Comparison of ENCODE assay signal across 2 cellular contexts in the genomic region with DNA sequence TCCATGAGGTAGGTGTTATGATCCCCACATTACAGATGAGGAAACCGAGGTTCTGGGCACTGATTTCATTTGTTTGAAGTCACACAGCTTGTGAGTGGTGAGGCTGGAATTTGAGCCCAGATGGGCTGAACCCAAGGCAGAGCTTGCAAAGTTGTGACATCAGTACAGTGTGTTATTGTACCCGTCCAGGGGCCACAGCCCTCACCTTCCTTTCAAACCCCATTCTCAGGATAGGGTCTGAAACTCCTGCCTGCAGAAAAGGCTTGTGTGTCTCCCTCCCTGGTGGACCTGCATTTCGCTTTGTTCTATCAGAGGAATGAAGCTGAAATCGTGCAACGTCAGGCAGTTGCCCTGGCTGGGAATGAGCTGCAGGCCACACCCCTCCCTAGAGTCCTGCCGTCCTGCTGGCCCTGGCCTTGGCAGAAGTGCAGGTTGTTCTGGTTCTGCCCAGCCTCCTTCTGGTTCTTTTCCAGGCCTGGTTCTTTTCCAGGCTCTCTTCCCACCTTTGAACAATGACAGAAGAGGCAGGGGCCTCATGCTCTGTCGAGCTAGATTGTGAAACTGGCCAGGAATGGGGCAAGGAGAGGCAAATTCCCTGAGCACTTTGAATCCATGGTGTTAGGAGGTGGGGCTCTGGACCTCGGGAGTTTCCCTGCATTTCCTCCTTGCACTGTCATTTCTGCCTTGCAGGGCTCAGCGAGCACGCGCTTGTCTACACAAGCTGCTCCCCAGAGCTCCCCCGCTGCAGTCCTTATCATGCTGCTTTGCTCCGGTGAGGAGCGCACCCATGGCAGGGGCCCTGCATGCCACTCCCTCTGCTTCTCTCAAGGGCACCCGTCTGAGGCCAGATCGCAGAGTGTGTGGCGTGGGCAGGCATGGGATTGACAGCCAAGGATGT.
TF ChIP-seq lines count a peak whose summit lies in the region.

No MANE protein-coding gene starts in this region.

TF ChIP-seq in H1, 55 proteins besides CTCF, POLR2A, EP300 and RAD21:
- no peak for TF ChIP-seq TCF12 (IDR thresholded peaks at IDR 0.05; ENCODE audit: low read depth, low read length)
- TF ChIP-seq BCL11A (IDR thresholded peaks at IDR 0.05; ENCODE audit: low read depth in 2 of 2, low read length in 2 of 2) = no peak
- TF ChIP-seq PHF8 (conservative IDR thresholded peaks at IDR 0.05; ENCODE audit: low read depth, low read length) = no peak
- TF ChIP-seq TEAD4 (IDR thresholded peaks at IDR 0.05; ENCODE audit: low read depth, low read length) = no peak
TF ChIP-seq in H1: peak in this region for 0.

TF ChIP-seq in liver, 16 proteins besides CTCF, POLR2A, EP300 and RAD21:
- TF ChIP-seq JUND (IDR thresholded peaks at IDR 0.05) (peak; percentile 25 to 26), SP1 (IDR thresholded peaks at IDR 0.05) (peak; percentile 64), HNF4A (conservative IDR thresholded peaks at IDR 0.05) (peak; percentile 44 to 47), HNF4G (IDR thresholded peaks at IDR 0.05) (peak; percentile 23), EGR1 (IDR thresholded peaks at IDR 0.05; ENCODE audit: low read depth in 2 of 2) (no peak), FOXA1 (IDR thresholded peaks at IDR 0.05) (no peak), NR2F2 (IDR thresholded peaks at IDR 0.05) (no peak), GABPA (IDR thresholded peaks at IDR 0.05 in 1 of 2, conservative IDR thresholded peaks at IDR 0.05 in 1 of 2) (no peak), YY1 (IDR thresholded peaks at IDR 0.05) (no peak), RXRA (IDR thresholded peaks at IDR 0.05) (peak in 1 of 2 donors; percentile 56), FOXA2 (IDR thresholded peaks at IDR 0.05) (no peak), TAF1 (conservative IDR thresholded peaks at IDR 0.05) (no peak)
- TF ChIP-seq, protein P1, sequence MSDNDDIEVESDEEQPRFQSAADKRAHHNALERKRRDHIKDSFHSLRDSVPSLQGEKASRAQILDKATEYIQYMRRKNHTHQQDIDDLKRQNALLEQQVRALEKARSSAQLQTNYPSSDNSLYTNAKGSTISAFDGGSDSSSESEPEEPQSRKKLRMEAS (IDR thresholded peaks at IDR 0.05) = no peak
- TF ChIP-seq, protein P2, sequence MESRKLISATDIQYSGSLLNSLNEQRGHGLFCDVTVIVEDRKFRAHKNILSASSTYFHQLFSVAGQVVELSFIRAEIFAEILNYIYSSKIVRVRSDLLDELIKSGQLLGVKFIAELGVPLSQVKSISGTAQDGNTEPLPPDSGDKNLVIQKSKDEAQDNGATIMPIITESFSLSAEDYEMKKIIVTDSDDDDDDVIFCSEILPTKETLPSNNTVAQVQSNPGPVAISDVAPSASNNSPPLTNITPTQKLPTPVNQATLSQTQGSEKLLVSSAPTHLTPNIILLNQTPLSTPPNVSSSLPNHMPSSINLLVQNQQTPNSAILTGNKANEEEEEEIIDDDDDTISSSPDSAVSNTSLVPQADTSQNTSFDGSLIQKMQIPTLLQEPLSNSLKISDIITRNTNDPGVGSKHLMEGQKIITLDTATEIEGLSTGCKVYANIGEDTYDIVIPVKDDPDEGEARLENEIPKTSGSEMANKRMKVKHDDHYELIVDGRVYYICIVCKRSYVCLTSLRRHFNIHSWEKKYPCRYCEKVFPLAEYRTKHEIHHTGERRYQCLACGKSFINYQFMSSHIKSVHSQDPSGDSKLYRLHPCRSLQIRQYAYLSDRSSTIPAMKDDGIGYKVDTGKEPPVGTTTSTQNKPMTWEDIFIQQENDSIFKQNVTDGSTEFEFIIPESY (IDR thresholded peaks at IDR 0.05) = no peak
- TF ChIP-seq, protein P3, sequence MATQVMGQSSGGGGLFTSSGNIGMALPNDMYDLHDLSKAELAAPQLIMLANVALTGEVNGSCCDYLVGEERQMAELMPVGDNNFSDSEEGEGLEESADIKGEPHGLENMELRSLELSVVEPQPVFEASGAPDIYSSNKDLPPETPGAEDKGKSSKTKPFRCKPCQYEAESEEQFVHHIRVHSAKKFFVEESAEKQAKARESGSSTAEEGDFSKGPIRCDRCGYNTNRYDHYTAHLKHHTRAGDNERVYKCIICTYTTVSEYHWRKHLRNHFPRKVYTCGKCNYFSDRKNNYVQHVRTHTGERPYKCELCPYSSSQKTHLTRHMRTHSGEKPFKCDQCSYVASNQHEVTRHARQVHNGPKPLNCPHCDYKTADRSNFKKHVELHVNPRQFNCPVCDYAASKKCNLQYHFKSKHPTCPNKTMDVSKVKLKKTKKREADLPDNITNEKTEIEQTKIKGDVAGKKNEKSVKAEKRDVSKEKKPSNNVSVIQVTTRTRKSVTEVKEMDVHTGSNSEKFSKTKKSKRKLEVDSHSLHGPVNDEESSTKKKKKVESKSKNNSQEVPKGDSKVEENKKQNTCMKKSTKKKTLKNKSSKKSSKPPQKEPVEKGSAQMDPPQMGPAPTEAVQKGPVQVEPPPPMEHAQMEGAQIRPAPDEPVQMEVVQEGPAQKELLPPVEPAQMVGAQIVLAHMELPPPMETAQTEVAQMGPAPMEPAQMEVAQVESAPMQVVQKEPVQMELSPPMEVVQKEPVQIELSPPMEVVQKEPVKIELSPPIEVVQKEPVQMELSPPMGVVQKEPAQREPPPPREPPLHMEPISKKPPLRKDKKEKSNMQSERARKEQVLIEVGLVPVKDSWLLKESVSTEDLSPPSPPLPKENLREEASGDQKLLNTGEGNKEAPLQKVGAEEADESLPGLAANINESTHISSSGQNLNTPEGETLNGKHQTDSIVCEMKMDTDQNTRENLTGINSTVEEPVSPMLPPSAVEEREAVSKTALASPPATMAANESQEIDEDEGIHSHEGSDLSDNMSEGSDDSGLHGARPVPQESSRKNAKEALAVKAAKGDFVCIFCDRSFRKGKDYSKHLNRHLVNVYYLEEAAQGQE (IDR thresholded peaks at IDR 0.05) = no peak
- TF ChIP-seq, protein P4, sequence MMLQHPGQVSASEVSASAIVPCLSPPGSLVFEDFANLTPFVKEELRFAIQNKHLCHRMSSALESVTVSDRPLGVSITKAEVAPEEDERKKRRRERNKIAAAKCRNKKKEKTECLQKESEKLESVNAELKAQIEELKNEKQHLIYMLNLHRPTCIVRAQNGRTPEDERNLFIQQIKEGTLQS (IDR thresholded peaks at IDR 0.05) = no peak
